ENCODE assay signal across 8 cellular contexts in the genomic region with DNA sequence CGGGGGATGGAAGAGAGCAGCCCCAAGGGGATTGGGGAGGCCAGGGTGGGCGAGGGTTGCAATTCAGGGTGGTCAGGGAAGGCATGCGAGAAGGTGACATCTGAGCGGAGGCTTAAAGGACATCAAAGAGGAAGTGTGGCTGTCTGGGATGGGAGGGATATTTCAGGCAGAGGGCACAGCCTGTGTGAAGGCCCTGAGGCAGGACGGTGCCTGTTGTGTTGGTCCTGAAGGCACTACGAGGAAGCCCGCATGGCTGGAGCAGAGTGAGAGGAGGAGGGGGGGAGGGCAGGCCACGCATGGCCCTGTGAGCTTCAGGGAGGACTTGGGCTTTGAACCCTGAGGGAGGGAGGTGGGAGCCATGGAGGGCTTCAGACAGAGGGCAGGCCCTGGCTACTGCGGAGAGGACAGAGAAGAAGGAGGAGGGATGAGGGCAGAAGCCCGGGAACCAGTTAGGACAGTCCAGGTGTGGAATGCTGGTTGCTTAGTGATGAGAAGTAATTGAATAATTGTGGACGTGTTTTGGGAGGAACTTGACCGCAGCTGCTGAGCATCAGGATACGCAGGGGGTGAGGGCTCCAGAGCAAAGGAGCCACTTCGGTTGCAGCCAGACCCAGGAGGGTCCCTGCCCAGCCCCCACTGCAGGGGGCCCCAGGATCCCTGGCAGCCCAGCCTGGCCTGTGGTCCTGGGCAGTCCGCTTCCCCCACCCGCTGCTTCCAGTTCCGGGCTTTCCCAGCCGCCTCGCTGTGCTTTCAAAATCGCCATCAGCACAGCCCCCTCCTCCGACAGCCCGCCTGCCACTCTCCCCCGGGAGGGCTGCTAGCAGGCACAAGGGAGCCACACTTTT. TPM values are rescaled to one million over a fixed set of nuclear protein-coding genes. Genes with fewer than 3 reads are reported as not detected.
DNase-seq lines count a peak whose midpoint lies in the region; ATAC-seq and TF ChIP-seq lines count a peak whose summit lies in the region.

No MANE protein-coding gene starts in this region.

- peak; percentile 32 for DNase-seq in G401 (ENCODE audit: low spot score)
- DNase-seq in NCI-H2196 treated with DMSO at 0.1 percent for 48 hours (lab: John Stamatoyannopoulos, UW; ENCODE audit: unreplicated experiment) = peak; percentile 39
- peak; percentile 41 for DNase-seq in cerebellar cortex (ENCODE audit: low spot score)
- DNase-seq in left lobe of liver (ENCODE audit: low spot score) = no peak
- peak; percentile 54 for DNase-seq in testis
- no peak for DNase-seq in stimulated activated CD4-positive, alpha-beta T cell treated with anti-CD3 and anti-CD28 coated beads, Interleukin-4, amount 100 ng/mL, for 1 hour

- H3K27ac ChIP-seq in testis = peak overlapping the region; percentile 8 to 16

- H3K9me3 ChIP-seq in testis = no peaks in the 10 kb centered on the region

- no peak for TF ChIP-seq POLR2A in testis (IDR thresholded peaks at IDR 0.05)

- 22 to 26% methylated on average over 13 to 23 of the region's 23 CpGs for WGBS in testis, 2 donors

- H3K4me1 ChIP-seq in testis = peaks cover 20% of the 10 kb centered on the region

- in situ Hi-C loops in G401 (cut with HindIII; ENCODE audit: low sequenced_read_pairs) = no loop called here

- no peaks in the 10 kb centered on the region for H3K36me3 ChIP-seq in testis (ENCODE audit: low read depth, missing control alignments)

- intact Hi-C loops in testis (cut with DNase I; ENCODE audit: low total_unique reads) = no loop called here

- H3K4me3 ChIP-seq in testis = peak overlapping the region in 1 of 2 donors; percentile 27

- no peaks in the 10 kb centered on the region for H3K27me3 ChIP-seq in testis

- no peak for TF ChIP-seq CTCF in testis (IDR thresholded peaks at IDR 0.05)

- ATAC-seq in left lobe of liver (peak; percentile 29), HG03457 (IDR thresholded peaks at IDR 0.05; ENCODE audit: unreplicated experiment) (no peak), HG03354 (IDR thresholded peaks at IDR 0.05; ENCODE audit: poor library complexity, severe bottlenecking, unreplicated experiment) (no peak)

RNA-seq across cellular contexts. Expression of gene TLE6, which starts 6.2 kb away (rescaled TPM):
- 2.7 and 10.4 TPM in 2 replicates for total RNA-seq in G401 (2014; rRNA removed; shearing (Covaris generic))
- total RNA-seq in left lobe of liver (3.6 TPM), testis (10 to 100 TPM in 1 of 2 donors, 1 to 10 TPM in 1; 9.1 to 12.5 TPM)
- 8.1 TPM for polyA plus RNA-seq in testis (ENCODE audit: insufficient read depth, low read depth, low replicate concordance)

RNA-seq across cellular contexts. Expression of gene ZNF77, which starts 38.8 kb away (rescaled TPM):
- total RNA-seq in G401 (2014; rRNA removed; shearing (Covaris generic)) = 6.5 and 7.1 TPM in 2 replicates
- total RNA-seq in left lobe of liver (1.4 TPM), testis (10 to 100 TPM in 1 of 2 donors, 1 to 10 TPM in 1; 4.8 to 10.7 TPM)
- polyA plus RNA-seq in testis (ENCODE audit: insufficient read depth, low read depth, low replicate concordance) = 5.6 TPM

RNA-seq across cellular contexts. Expression of gene TLE2, which starts 45.5 kb away (rescaled TPM):
- 10.2 and 11.7 TPM in 2 replicates for total RNA-seq in G401 (2014; rRNA removed; shearing (Covaris generic))
- total RNA-seq in left lobe of liver (12.8 TPM), testis (10 to 100 TPM; 70.5 to 76.6 TPM)
- 30.2 TPM for polyA plus RNA-seq in testis (ENCODE audit: insufficient read depth, low read depth, low replicate concordance)

Comparison
In these comparisons a context has a peak if more than half of its experiments do, and no peak if none do; other contexts are left out.
1. DNase-seq: peak in G401 (single experiment), NCI-H2196 treated with DMSO at 0.1 percent for 48 hours (single experiment), cerebellar cortex (single experiment) and testis (single experiment); none in left lobe of liver (single experiment) and stimulated activated CD4-positive, alpha-beta T cell treated with anti-CD3 and anti-CD28 coated beads, Interleukin-4, amount 100 ng/mL, for 1 hour (single experiment).